28 cellular contexts compared by ENCODE assay signal in genomic region chr18:48894799-48895346, GRCh38. TPM values are rescaled to one million over a fixed set of nuclear protein-coding genes. Genes with fewer than 3 reads are reported as not detected.
DNase-seq lines count a peak whose midpoint lies in the region; ATAC-seq and TF ChIP-seq lines count a peak whose summit lies in the region.
"Had no signal": no experiment of that assay in that cellular context is flagged by ENCODE, and none has a peak within 500 bp of the region (broad histone marks: within the 10 kb centered on the region; RNA-seq: fewer than 3 reads in every experiment).

No MANE protein-coding gene starts in this region.

- peak overlapping the region; percentile 47 for H3K27ac Mint-ChIP-seq in dendritic cell treated with granulocyte-macrophage colony-stimulating factor and Interleukin-4, amounts not matched to agents 40 ng/mL and 50 ng/mL, for 4 days
- peak overlapping the region; percentile 41 for H3K27ac Mint-ChIP-seq in neural crest cell (ENCODE audit: unreplicated experiment)
- H3K27ac Mint-ChIP-seq: activated naive CD4-positive, alpha-beta T cell treated with anti-CD3 and anti-CD28 coated beads for 36 hours; B cell; memory B cell had no signal

- no peak for TF ChIP-seq CTCF in neural crest cell (conservative IDR thresholded peaks at IDR 0.05)
- no peak for TF ChIP-seq CTCF in WERI-Rb-1 (IDR thresholded peaks at IDR 0.05; ENCODE audit: low read depth, low read length)
- no peak for TF ChIP-seq CTCF in OCI-LY7 (conservative IDR thresholded peaks at IDR 0.05; ENCODE audit: low read length)

- H3K4me1 Mint-ChIP-seq in dendritic cell treated with granulocyte-macrophage colony-stimulating factor and Interleukin-4, amounts not matched to agents 40 ng/mL and 50 ng/mL, for 4 days (ENCODE audit: low read depth) = peaks cover 49% of the 10 kb centered on the region
- H3K4me1 Mint-ChIP-seq in neural crest cell = peaks cover 35% of the 10 kb centered on the region

- CTCF ChIA-PET in OCI-LY7 (lab: Charles Lee; ENCODE audit: unreplicated experiment) = no interaction called here

- H3K4me1 ChIP-seq in right cardiac atrium (ENCODE audit: control insufficient read depth, insufficient read depth, low read length) (peaks cover 4% of the 10 kb centered on the region), OCI-LY7 (ENCODE audit: insufficient read depth, low read length, poor library complexity, severe bottlenecking) (peaks cover 11% of the 10 kb centered on the region)

- H3K9me3 ChIP-seq in right cardiac atrium (ENCODE audit: control insufficient read depth, low read length) = no peaks in the 10 kb centered on the region
- H3K9me3 ChIP-seq in WERI-Rb-1 (ENCODE audit: severe bottlenecking) = no peaks in the 10 kb centered on the region
- no peaks in the 10 kb centered on the region for H3K9me3 ChIP-seq in OCI-LY7 (ENCODE audit: low read length)
- H3K9me3 ChIP-seq: esophagus squamous epithelium, gastroesophageal sphincter, tibial nerve had no signal

- POLR2A ChIA-PET in OCI-LY7 (lab: Charles Lee) = no interaction called here

- H4K20me1 ChIP-seq in OCI-LY7 (ENCODE audit: insufficient read depth, low read length) = no peaks in the 10 kb centered on the region

- no peak overlapping the region for H2AFZ ChIP-seq in OCI-LY7 (ENCODE audit: low read length)
- H2AFZ ChIP-seq: hepatocyte had no signal

- H3K79me2 ChIP-seq in OCI-LY7 (ENCODE audit: insufficient read depth, low read depth, low read length) = no peaks in the 10 kb centered on the region
- H3K79me2 ChIP-seq: hepatocyte had no signal

- no peak overlapping the region for H3K4me3 Mint-ChIP-seq in dendritic cell treated with granulocyte-macrophage colony-stimulating factor and Interleukin-4, amounts not matched to agents 40 ng/mL and 50 ng/mL, for 4 days
- H3K4me3 Mint-ChIP-seq in neural crest cell = no peak overlapping the region
- H3K4me3 Mint-ChIP-seq: activated naive CD4-positive, alpha-beta T cell treated with anti-CD3 and anti-CD28 coated beads for 36 hours; activated T-cell treated with anti-CD3 and anti-CD28 coated beads, Interleukin-2, amount 50 U/mL, for 4 hours; B cell; memory B cell had no signal

- DNase-seq in right cardiac atrium (peak; percentile 72 to 86 (median 74)), Right ventricle myocardium superior (no peak), neural crest cell (ENCODE audit: low read depth, low spot score) (no peak), WERI-Rb-1 (no peak), H4 (ENCODE audit: low spot score) (no peak), OCI-LY7 (ENCODE audit: low spot score) (no peak)
- DNase-seq: activated CD4-positive, alpha-beta T cell treated with anti-CD3 and anti-CD28 coated beads for 1 hour; activated naive CD4-positive, alpha-beta T cell treated with anti-CD3 and anti-CD28 coated beads for 36 hours; activated T-cell treated with anti-CD3 and anti-CD28 coated beads, Interleukin-2, amount 50 U/mL, for 4 hours; dermis blood vessel endothelial cell; DMS153; esophagus squamous epithelium; KBM-7; NCI-H2081 treated with DMSO at 0.1 percent for 48 hours; NCI-H446; NCI-H82; small intestine; stimulated activated CD4-positive, alpha-beta T cell treated with anti-CD3 and anti-CD28 coated beads, Interleukin-1b, Interleukin-23, amount 100 ng/mL, for 48 hours had no signal

- H3K27me3 ChIP-seq in right cardiac atrium (ENCODE audit: control insufficient read depth, insufficient read depth) (no peaks in the 10 kb centered on the region), WERI-Rb-1 (ENCODE audit: insufficient read depth, low read depth, severe bottlenecking) (no peaks in the 10 kb centered on the region)
- H3K27me3 ChIP-seq: cardiac muscle cell, esophagus squamous epithelium, gastroesophageal sphincter, hepatocyte, tibial nerve had no signal

- no TSS peak for BruUV-seq in OCI-LY7 (replicated peaks; lab: Mats Ljungman, UMichigan)

- H3K36me3 Mint-ChIP-seq in dendritic cell treated with granulocyte-macrophage colony-stimulating factor and Interleukin-4, amounts not matched to agents 40 ng/mL and 50 ng/mL, for 4 days (ENCODE audit: low read depth) = no peaks in the 10 kb centered on the region
- no peaks in the 10 kb centered on the region for H3K36me3 Mint-ChIP-seq in neural crest cell (ENCODE audit: low read depth)

- ATAC-seq in right cardiac atrium (peak; percentile 44 to 53), Right ventricle myocardium superior (ENCODE audit: poor library complexity) (no peak), GM18907 (IDR thresholded peaks at IDR 0.05; ENCODE audit: unreplicated experiment) (no peak)
- ATAC-seq: activated T-cell treated with anti-CD3 and anti-CD28 coated beads, Interleukin-2, amount 50 U/mL, for 4 hours; gastroesophageal sphincter had no signal

- H3K9me3 Mint-ChIP-seq in dendritic cell treated with granulocyte-macrophage colony-stimulating factor and Interleukin-4, amounts not matched to agents 40 ng/mL and 50 ng/mL, for 4 days = no peaks in the 10 kb centered on the region
- no peaks in the 10 kb centered on the region for H3K9me3 Mint-ChIP-seq in neural crest cell

- no peaks in the 10 kb centered on the region for H3K27me3 Mint-ChIP-seq in dendritic cell treated with granulocyte-macrophage colony-stimulating factor and Interleukin-4, amounts not matched to agents 40 ng/mL and 50 ng/mL, for 4 days
- no peaks in the 10 kb centered on the region for H3K27me3 Mint-ChIP-seq in neural crest cell (ENCODE audit: low read depth)
- H3K27me3 Mint-ChIP-seq: B cell, memory B cell had no signal

- intact Hi-C loops in right cardiac atrium (cut with DNase I) = no loop called here
- intact Hi-C loops in Right ventricle myocardium superior (cut with DNase I) = no loop called here
- intact Hi-C loops in dendritic cell treated with granulocyte-macrophage colony-stimulating factor and Interleukin-4, amounts not matched to agents 40 ng/mL and 50 ng/mL, for 4 days (cut with micrococcal nuclease) = no loop called here
- intact Hi-C loops in OCI-LY7 (cut with micrococcal nuclease; ENCODE audit: unreplicated experiment) = loop anchor here (5.0 kb wide), 1 partner anchor 118 kb away; no protein-coding TSS in a partner anchor

- no peaks in the 10 kb centered on the region for H3K9me2 ChIP-seq in OCI-LY7 (ENCODE audit: insufficient read depth, low read length)

- H3K4me3 ChIP-seq in right cardiac atrium (ENCODE audit: low read length) = no peak overlapping the region
- no peak overlapping the region for H3K4me3 ChIP-seq in WERI-Rb-1 (ENCODE audit: low read depth, low read length)
- H3K4me3 ChIP-seq in OCI-LY7 (ENCODE audit: low read depth, low read length, poor library complexity, severe bottlenecking) = no peak overlapping the region
- H3K4me3 ChIP-seq: cardiac muscle cell, esophagus squamous epithelium, gastroesophageal sphincter, hepatocyte, SK-N-MC, tibial nerve had no signal

- no peak overlapping the region for H3K4me2 ChIP-seq in OCI-LY7 (ENCODE audit: low read length)
- H3K4me2 ChIP-seq: hepatocyte had no signal

- 69% methylated on average over 5 of the region's 5 CpGs for WGBS in right cardiac atrium

- H3K27ac ChIP-seq in right cardiac atrium (ENCODE audit: low read length) (no peak overlapping the region), WERI-Rb-1 (no peak overlapping the region), OCI-LY7 (ENCODE audit: low read depth, low read length, poor library complexity, severe bottlenecking) (no peak overlapping the region)
- H3K27ac ChIP-seq: cardiac muscle cell, gastroesophageal sphincter, hepatocyte, RWPE1, SK-N-MC, tibial nerve had no signal

- no peaks in the 10 kb centered on the region for H3K36me3 ChIP-seq in WERI-Rb-1
- no peaks in the 10 kb centered on the region for H3K36me3 ChIP-seq in OCI-LY7 (ENCODE audit: insufficient read depth, low read length)
- H3K36me3 ChIP-seq: cardiac muscle cell, esophagus squamous epithelium, gastroesophageal sphincter, tibial nerve had no signal

RNA-seq across cellular contexts. Expression of gene SMAD7, which starts 55.9 kb away (rescaled TPM):
- total RNA-seq in right cardiac atrium (10 to 100 TPM; 66.3 to 97.6 (median 94.3) TPM), Right ventricle myocardium superior (14.0 TPM), neural crest cell (1.8 and 2.0 TPM in 2 replicates), OCI-LY7 (2022) (2.9 and 3.2 TPM in 2 replicates)
- 34.8 TPM for polyA plus RNA-seq in right cardiac atrium
- 6.9 and 10.1 TPM in 2 replicates for total RNA-seq in H4 (2014; rRNA removed; shearing (Covaris generic))
- total RNA-seq in OCI-LY7 (2014; rRNA removed; shearing (Covaris generic)) = 13.5 and 15.1 TPM in 2 replicates

Comparison
In these comparisons a context has a peak if more than half of its experiments do, and no peak if none do; other contexts are left out.
1. ATAC-seq: peak in right cardiac atrium (2 of 2); none in Right ventricle myocardium superior (single experiment) and GM18907 (single experiment).
2. DNase-seq: peak in right cardiac atrium (3 of 3); none in Right ventricle myocardium superior (single experiment), neural crest cell (single experiment), WERI-Rb-1 (single experiment), H4 (single experiment) and OCI-LY7 (single experiment).